In the genomic region with DNA sequence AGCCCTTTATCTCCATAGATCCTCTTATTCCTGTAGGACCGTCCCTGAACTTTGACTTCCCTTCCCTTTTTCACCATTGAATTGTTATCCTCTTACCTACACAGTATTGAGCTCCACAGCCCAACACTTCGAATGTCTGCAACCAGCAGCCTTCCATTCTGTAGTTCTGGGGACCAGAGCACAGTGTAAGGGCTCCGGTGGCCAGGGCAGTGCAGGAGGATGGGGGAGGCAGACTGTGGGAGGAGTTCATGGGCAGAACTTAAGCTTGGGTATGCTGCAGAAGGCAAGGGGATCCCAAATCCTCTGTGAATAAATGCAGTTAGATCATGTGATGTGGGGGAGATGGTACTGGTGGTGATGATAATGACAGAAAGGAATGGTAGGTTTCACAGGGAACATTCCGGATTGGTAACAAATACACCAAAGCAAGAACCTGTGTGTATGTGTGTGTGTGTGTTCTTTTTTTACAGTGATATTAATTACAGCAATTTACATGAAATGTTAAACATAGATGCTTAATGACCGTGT, we compare ENCODE assay signal across 15 cellular contexts. TPM values are rescaled to one million over a fixed set of nuclear protein-coding genes. Genes with fewer than 3 reads are reported as not detected.
DNase-seq lines count a peak whose midpoint lies in the region; ATAC-seq, FAIRE-seq and TF ChIP-seq lines count a peak whose summit lies in the region.
"Had no signal": no experiment of that assay in that cellular context is flagged by ENCODE, and none has a peak within 500 bp of the region (broad histone marks: within the 10 kb centered on the region; RNA-seq: fewer than 3 reads in every experiment).

No MANE protein-coding gene starts in this region.

- peaks cover 12% of the 10 kb centered on the region for H3K4me1 Mint-ChIP-seq in endothelial cell (ENCODE audit: unreplicated experiment)
- no peaks in the 10 kb centered on the region for H3K4me1 Mint-ChIP-seq in CD8-positive, alpha-beta T cell (ENCODE audit: low read depth)

- DNase-seq in HTR-8/SVneo (ENCODE audit: insufficient read length, low spot score) (no peak), endothelial cell (ENCODE audit: low spot score) (no peak), mesendoderm (peak; percentile 37), sciatic nerve (ENCODE audit: low spot score) (no peak), adrenal gland (no peak)
- no peak for DNase-seq in CD8-positive, alpha-beta T cell
- DNase-seq in activated CD4-positive, alpha-beta T cell treated with anti-CD3 and anti-CD28 coated beads, Interleukin-2, amount 50 U/mL, for 4 hours: no peak
- DNase-seq: DMS153, Kasumi-1, MM.1S, NCI-H1092 treated with DMSO at 0.1 percent for 48 hours, NCI-H524 had no signal

- H3K4me3 Mint-ChIP-seq in endothelial cell (ENCODE audit: unreplicated experiment): no peak overlapping the region
- no peak overlapping the region for H3K4me3 Mint-ChIP-seq in CD8-positive, alpha-beta T cell

- CTCF ChIA-PET in CD8-positive, alpha-beta T cell (lab: Charles Lee): no interaction called here

- no peak overlapping the region for H3K23ac ChIP-seq in mesendoderm (ENCODE audit: low read length)

- no peak overlapping the region for H3K4ac ChIP-seq in mesendoderm (ENCODE audit: low read depth, low read length)

- H3K27ac ChIP-seq in mesendoderm (ENCODE audit: low read depth, low read length): no peak overlapping the region
- no peak overlapping the region for H3K27ac ChIP-seq in CD8-positive, alpha-beta T cell (ENCODE audit: low read depth, low read length)
- H3K27ac ChIP-seq in adrenal gland: no peak overlapping the region
- H3K27ac ChIP-seq: SJSA1 had no signal

- no peak overlapping the region for H2BK15ac ChIP-seq in mesendoderm (replicated peaks; ENCODE audit: low read depth)

- TF ChIP-seq POLR2A in adrenal gland (IDR thresholded peaks at IDR 0.05): no peak

- intact Hi-C loops in sciatic nerve (cut with DNase I): no loop called here
- intact Hi-C loops in CD8-positive, alpha-beta T cell (cut with DNase I, micrococcal nuclease): no loop called here
- intact Hi-C loops in adrenal gland (cut with DNase I): no loop called here

- no peaks in the 10 kb centered on the region for H3K9me3 ChIP-seq in CD8-positive, alpha-beta T cell (ENCODE audit: low read length)
- no peaks in the 10 kb centered on the region for H3K9me3 ChIP-seq in adrenal gland (replicated peaks in 1 of 3)
- H3K9me3 ChIP-seq: SJSA1 had no signal

- H2BK5ac ChIP-seq in mesendoderm (ENCODE audit: low read length): peak overlapping the region; percentile 14

- WGBS in mesendoderm (ENCODE audit: extremely low coverage, insufficient coverage, low lambda C conversion rate): no CpG with 5 or more reads among the region's 5 CpGs
- WGBS in adrenal gland, 4 donors: 89 to 94% (median 91%) methylated on average over 5 of the region's 5 CpGs

- H3K18ac ChIP-seq in mesendoderm (ENCODE audit: low read length): no peak overlapping the region

- POLR2A ChIA-PET in CD8-positive, alpha-beta T cell (lab: Charles Lee): no interaction called here

- no peaks in the 10 kb centered on the region for H3K36me3 Mint-ChIP-seq in endothelial cell (ENCODE audit: low read depth, unreplicated experiment)
- no peaks in the 10 kb centered on the region for H3K36me3 Mint-ChIP-seq in CD8-positive, alpha-beta T cell

- peaks cover 1% of the 10 kb centered on the region for H3K27me3 Mint-ChIP-seq in endothelial cell (ENCODE audit: unreplicated experiment)
- H3K27me3 Mint-ChIP-seq in CD8-positive, alpha-beta T cell (ENCODE audit: low read depth): peaks cover 3% of the 10 kb centered on the region

- H3K4me3 ChIP-seq in mesendoderm (ENCODE audit: low read length): no peak overlapping the region
- H3K4me3 ChIP-seq in CD8-positive, alpha-beta T cell (ENCODE audit: low read depth, low read length): no peak overlapping the region
- H3K4me3 ChIP-seq in adrenal gland: no peak overlapping the region
- H3K4me3 ChIP-seq: SJSA1 had no signal

- ATAC-seq in sciatic nerve: peak; percentile 34
- ATAC-seq in CD8-positive, alpha-beta T cell: no peak
- ATAC-seq: HCT116 had no signal

- H3K36me3 ChIP-seq in mesendoderm (ENCODE audit: control insufficient read depth, insufficient read depth, low read length): no peaks in the 10 kb centered on the region
- no peaks in the 10 kb centered on the region for H3K36me3 ChIP-seq in CD8-positive, alpha-beta T cell (ENCODE audit: insufficient read depth, low read length)
- no peaks in the 10 kb centered on the region for H3K36me3 ChIP-seq in adrenal gland (replicated peaks in 1 of 2)
- H3K36me3 ChIP-seq: SJSA1 had no signal

- no peak overlapping the region for H2BK120ac ChIP-seq in mesendoderm (ENCODE audit: low read depth, low read length)

- peak; percentile 42 for FAIRE-seq in HTR-8/SVneo (lab: Jason Lieb, UNC)
- FAIRE-seq: A204.1 had no signal

- H3K4me2 ChIP-seq in mesendoderm (ENCODE audit: low read length): no peak overlapping the region

- peak overlapping the region; percentile 43 for H3K27ac Mint-ChIP-seq in endothelial cell (ENCODE audit: unreplicated experiment)
- no peak overlapping the region for H3K27ac Mint-ChIP-seq in CD8-positive, alpha-beta T cell

- H3K4me1 ChIP-seq in mesendoderm (ENCODE audit: control insufficient read depth, low read depth, low read length) (peaks cover 7% of the 10 kb centered on the region), adrenal gland (replicated peaks in 1 of 2) (no peaks in the 10 kb centered on the region)
- no peaks in the 10 kb centered on the region for H3K4me1 ChIP-seq in CD8-positive, alpha-beta T cell (ENCODE audit: insufficient read depth, low read length)
- H3K4me1 ChIP-seq: SJSA1 had no signal

- TF ChIP-seq CTCF in endothelial cell (IDR thresholded peaks at IDR 0.05; ENCODE audit: unreplicated experiment) (no peak), adrenal gland (IDR thresholded peaks at IDR 0.05) (no peak)
- no peak for TF ChIP-seq CTCF in CD8-positive, alpha-beta T cell (IDR thresholded peaks at IDR 0.05)

- no peaks in the 10 kb centered on the region for H3K9me3 Mint-ChIP-seq in endothelial cell (ENCODE audit: unreplicated experiment)
- H3K9me3 Mint-ChIP-seq in CD8-positive, alpha-beta T cell: no peaks in the 10 kb centered on the region

- H3K9ac ChIP-seq in mesendoderm (ENCODE audit: low read length): no peak overlapping the region

- H2AK5ac ChIP-seq in mesendoderm (ENCODE audit: low read length): no peak overlapping the region

- H3K56ac ChIP-seq in mesendoderm (ENCODE audit: low read length): peak overlapping the region; percentile 66

- H3K79me1 ChIP-seq in mesendoderm (ENCODE audit: low read length): no peaks in the 10 kb centered on the region

- H3K27me3 ChIP-seq in mesendoderm (ENCODE audit: insufficient read depth, low read length, poor library complexity) (no peaks in the 10 kb centered on the region), adrenal gland (no peaks in the 10 kb centered on the region)
- H3K27me3 ChIP-seq in CD8-positive, alpha-beta T cell (ENCODE audit: insufficient read depth, low read length): no peaks in the 10 kb centered on the region
- H3K27me3 ChIP-seq: SJSA1 had no signal

- H3K79me2 ChIP-seq in mesendoderm (ENCODE audit: control insufficient read depth, insufficient read depth, low read length): no peaks in the 10 kb centered on the region

- H4K8ac ChIP-seq in mesendoderm (ENCODE audit: low read depth, low read length): no peak overlapping the region

- H4K5ac ChIP-seq in mesendoderm (ENCODE audit: low read length): peak overlapping the region; percentile 7

RNA-seq across cellular contexts. Expression of gene CNKSR3, which starts 26.5 kb away (rescaled TPM):
- total RNA-seq in endothelial cell (ENCODE audit: unreplicated experiment) (9.7 TPM), sciatic nerve (22.2 TPM), adrenal gland (1 to 10 TPM; 1.3 to 7.0 (median 2.1) TPM)
- polyA plus RNA-seq in mesendoderm (2013, experiment 1 of 2): 9.6 TPM
- 9.0 TPM for polyA plus RNA-seq in mesendoderm (2013, experiment 2 of 2)
- not detected for total RNA-seq in CD8-positive, alpha-beta T cell
- 1 to 10 TPM; 1.1 to 5.3 (median 2.8) TPM for polyA plus RNA-seq in adrenal gland
